ENCODE assay signal across 5 cellular contexts in genomic region chr3:29473481-29474170, GRCh38.
DNase-seq lines count a peak whose midpoint lies in the region; ATAC-seq, FAIRE-seq and TF ChIP-seq lines count a peak whose summit lies in the region.
"Not testable (repeated sequence)": the region's sequence is repeated elsewhere in the genome, so short reads cannot be mapped to it uniquely, and the experiment has no call there.

No MANE protein-coding gene starts in this region.

- CTCF ChIA-PET in H1 (lab: Charles Lee; ENCODE audit: partially characterized antibody) = interaction anchor here (0.6 to 1.3 kb wide), 2 partner anchors 12 to 147 kb away, joined by 3 to 5 read pairs; no protein-coding TSS in a partner anchor

- not testable (repeated sequence) for H3K36me3 ChIP-seq in H1 (ENCODE audit: control insufficient read depth in 2 of 4, insufficient read depth in 4 of 4, low read length in 3 of 4); trophoblast cell (ENCODE audit: control insufficient read depth in 1 of 2, insufficient read depth in 2 of 2, low read length in 2 of 2)
- H3K36me3 ChIP-seq in mesenchymal stem cell (ENCODE audit: control insufficient read depth in 1 of 2, insufficient read depth in 2 of 2, low read depth in 1 of 2, low read length in 2 of 2) = peaks cover 0 to 11% of the 10 kb centered on the region in 2 experiments

- not testable (repeated sequence) for FAIRE-seq in H1 (lab: Jason Lieb, UNC)

- not testable (repeated sequence) for H3K4me2 ChIP-seq in H1 (ENCODE audit: insufficient read depth in 1 of 2, low read depth in 2 of 2, low read length in 2 of 2); mesenchymal stem cell (ENCODE audit: low read length, poor library complexity, severe bottlenecking); trophoblast cell (ENCODE audit: low read length)

- H3K79me1 ChIP-seq in H1 (ENCODE audit: low read depth, low read length); trophoblast cell (ENCODE audit: low read length): not testable (repeated sequence)
- H3K79me1 ChIP-seq in mesenchymal stem cell (replicated peaks; ENCODE audit: low read length, poor library complexity, severe bottlenecking) = peaks cover 19% of the 10 kb centered on the region

- ATAC-seq in right cardiac atrium = not testable (repeated sequence)

- not testable (repeated sequence) for H4K20me1 ChIP-seq in H1 (replicated peaks in 1 of 2; ENCODE audit: control insufficient read depth in 1 of 2, insufficient read depth in 2 of 2, low read length in 2 of 2)

- not testable (repeated sequence) for H3K4me3 ChIP-seq in H1 (ENCODE audit: extremely low read depth in 1 of 4, insufficient read depth in 2 of 4, low read depth in 3 of 4, low read length in 4 of 4); right cardiac atrium (ENCODE audit: low read length); mesenchymal stem cell (ENCODE audit: insufficient read depth in 1 of 2, low read depth in 1 of 2, low read length in 2 of 2); trophoblast cell (ENCODE audit: low read depth, low read length)

- WGBS in H1 (ENCODE audit: extremely low coverage in 1 of 2, insufficient coverage in 1 of 2, insufficient read length in 1 of 2, insufficient replicate concordance in 2 of 2, low coverage in 1 of 2, low lambda C conversion rate in 2 of 2, missing lambda C conversion rate in 1 of 2), 2 experiments = 91% methylated on average over 32 of the region's 41 CpGs; no CpG with 5 or more reads in 1 of the 2 experiments
- WGBS in right cardiac atrium = 93% methylated on average over 41 of the region's 41 CpGs
- 95% methylated on average over 39 of the region's 41 CpGs for WGBS in mesenchymal stem cell
- no CpG with 5 or more reads among the region's 41 CpGs for WGBS in trophoblast cell (ENCODE audit: extremely low coverage, insufficient coverage, insufficient read length)

- not testable (repeated sequence) for H4K5ac ChIP-seq in H1 (ENCODE audit: insufficient read length, low read depth, low read length)

- not testable (repeated sequence) for H3K27ac ChIP-seq in H1 (ENCODE audit: low read depth, low read length); right cardiac atrium (ENCODE audit: low read length); mesenchymal stem cell (ENCODE audit: low read length, poor library complexity, severe bottlenecking); trophoblast cell (ENCODE audit: low read depth, low read length)

- not testable (repeated sequence) for TF ChIP-seq CTCF in H1 (IDR thresholded peaks at IDR 0.05; ENCODE audit: control extremely low read depth in 1 of 3, insufficient read depth in 1 of 3, low read depth in 1 of 3, low read length in 3 of 3)

- intact Hi-C loops in right cardiac atrium (cut with DNase I) = not testable (repeated sequence)

- not testable (repeated sequence) for H2BK12ac ChIP-seq in H1 (ENCODE audit: low read depth, low read length); mesenchymal stem cell (ENCODE audit: low read length in 2 of 2); trophoblast cell (ENCODE audit: low read length)

- not testable (repeated sequence) for H3K14ac ChIP-seq in H1 (ENCODE audit: insufficient read length); mesenchymal stem cell (ENCODE audit: low read length in 2 of 2); trophoblast cell (ENCODE audit: low read length)

- H2AFZ ChIP-seq in H1 (ENCODE audit: low read length); mesenchymal stem cell (ENCODE audit: low read depth, low read length); trophoblast cell (ENCODE audit: insufficient read depth, low read length, poor library complexity): not testable (repeated sequence)

- H3K4me1 ChIP-seq in H1 (replicated peaks in 1 of 4; ENCODE audit: control insufficient read depth in 3 of 4, insufficient read depth in 4 of 4, low read length in 3 of 4) = peaks cover 0 to 21% (median 4%) of the 10 kb centered on the region in 4 experiments; a peak in 4 of 7 replicates
- H3K4me1 ChIP-seq in right cardiac atrium (ENCODE audit: control insufficient read depth, insufficient read depth, low read length); mesenchymal stem cell (ENCODE audit: control insufficient read depth, insufficient read depth, low read depth, low read length); trophoblast cell (ENCODE audit: control insufficient read depth in 1 of 2, insufficient read depth in 2 of 2, low read length in 2 of 2): not testable (repeated sequence)

- H3K4ac ChIP-seq in H1 (replicated peaks; ENCODE audit: insufficient read length, low read depth, low read length); mesenchymal stem cell (ENCODE audit: low read depth in 1 of 2, low read length in 2 of 2); trophoblast cell (ENCODE audit: low read depth, low read length): not testable (repeated sequence)

- POLR2A ChIA-PET in H1 (lab: Charles Lee; ENCODE audit: partially characterized antibody) = interaction anchor here (1.3 kb wide), 1 partner anchor 8 kb away, joined by 4 read pairs; no protein-coding TSS in a partner anchor

- H3K9ac ChIP-seq in H1 (replicated peaks in 1 of 4; ENCODE audit: extremely low read depth in 1 of 4, low read depth in 3 of 4, low read length in 3 of 4); mesenchymal stem cell (ENCODE audit: low read length); trophoblast cell (ENCODE audit: low read length): not testable (repeated sequence)

- not testable (repeated sequence) for H2AK5ac ChIP-seq in H1 (ENCODE audit: low read depth, low read length); mesenchymal stem cell (ENCODE audit: low read length, severe bottlenecking); trophoblast cell (ENCODE audit: low read length)

- not testable (repeated sequence) for TF ChIP-seq EP300 in H1 (IDR thresholded peaks at IDR 0.05; ENCODE audit: borderline replicate concordance in 1 of 2, low read depth in 2 of 2, low read length in 2 of 2)

- not testable (repeated sequence) for TF ChIP-seq RAD21 in H1 (IDR thresholded peaks at IDR 0.05 in 1 of 2, conservative IDR thresholded peaks at IDR 0.05 in 1 of 2; ENCODE audit: low read depth in 2 of 2, low read length in 2 of 2)

- not testable (repeated sequence) for H4K8ac ChIP-seq in H1 (ENCODE audit: extremely low read depth, insufficient read depth, low read length); mesenchymal stem cell (ENCODE audit: low read length); trophoblast cell (ENCODE audit: low read depth, low read length)

- not testable (repeated sequence) for H3K18ac ChIP-seq in H1 (ENCODE audit: extremely low read depth, low read length); trophoblast cell (ENCODE audit: low read length)
- peak overlapping the region in 1 of 2 experiments; percentile 12 for H3K18ac ChIP-seq in mesenchymal stem cell (ENCODE audit: low read depth in 1 of 2, low read length in 2 of 2)

- not testable (repeated sequence) for H3K23me2 ChIP-seq in H1 (ENCODE audit: low read depth, low read length)

- not testable (repeated sequence) for H3K9me3 ChIP-seq in H1 (ENCODE audit: insufficient read depth in 2 of 2, low read depth in 1 of 2, low read length in 1 of 2); right cardiac atrium (ENCODE audit: control insufficient read depth, low read length); mesenchymal stem cell (ENCODE audit: control insufficient read depth, low read length); trophoblast cell (ENCODE audit: insufficient read depth, low read depth, low read length)

- H4K91ac ChIP-seq in H1 (replicated peaks; ENCODE audit: insufficient read length, low read length) = peak overlapping the region; percentile 89
- H4K91ac ChIP-seq in mesenchymal stem cell (ENCODE audit: low read length); trophoblast cell (ENCODE audit: low read depth, low read length): not testable (repeated sequence)

- H3K79me2 ChIP-seq in H1 (ENCODE audit: control insufficient read depth in 1 of 2, insufficient read depth in 2 of 2, low read length in 2 of 2); trophoblast cell (ENCODE audit: control insufficient read depth, insufficient read depth, low read length, poor library complexity): not testable (repeated sequence)

- H2BK5ac ChIP-seq in H1 (ENCODE audit: low read depth, low read length); mesenchymal stem cell (ENCODE audit: low read depth, low read length, poor library complexity, severe bottlenecking): not testable (repeated sequence)
- H2BK5ac ChIP-seq in trophoblast cell (ENCODE audit: low read depth, low read length, poor library complexity) = peak overlapping the region; percentile 13

- H3K27me3 ChIP-seq in H1 (replicated peaks in 1 of 4; ENCODE audit: control insufficient read depth in 3 of 4, extremely low read depth in 1 of 4, insufficient read depth in 3 of 4, low read length in 3 of 4); right cardiac atrium (ENCODE audit: control insufficient read depth, insufficient read depth); mesenchymal stem cell (ENCODE audit: control insufficient read depth in 1 of 2, insufficient read depth in 1 of 2, low read length in 2 of 2); trophoblast cell (ENCODE audit: insufficient read depth, low read length): not testable (repeated sequence)

- not testable (repeated sequence) for TF ChIP-seq POLR2A in H1 (IDR thresholded peaks at IDR 0.05; ENCODE audit: control extremely low read depth in 1 of 2, low read depth in 2 of 2, low read length in 2 of 2)

- not testable (repeated sequence) for H2BK15ac ChIP-seq in H1 (ENCODE audit: low read length)
- H2BK15ac ChIP-seq in mesenchymal stem cell (ENCODE audit: low read depth, poor library complexity, severe bottlenecking) = peak overlapping the region; percentile 69

- H4K12ac ChIP-seq in trophoblast cell (ENCODE audit: low read depth, low read length) = not testable (repeated sequence)

- not testable (repeated sequence) for H3K23ac ChIP-seq in H1 (ENCODE audit: insufficient read length); mesenchymal stem cell (ENCODE audit: low read length in 2 of 2); trophoblast cell (ENCODE audit: low read length)

- peak; percentile 5 for DNase-seq in activated gamma-delta T cell (lab: John Stamatoyannopoulos, UW)
- DNase-seq in H1 (ENCODE audit: low read depth in 1 of 2, low spot score in 2 of 2); mesenchymal stem cell; trophoblast cell: not testable (repeated sequence)
- DNase-seq in right cardiac atrium = peak in 2 of 3 donors; percentile 49 to 51

- not testable (repeated sequence) for H3K56ac ChIP-seq in H1 (replicated peaks; ENCODE audit: insufficient read length, low read depth, low read length)

- H2BK120ac ChIP-seq in H1 (replicated peaks; ENCODE audit: low read depth, low read length) = peak overlapping the region; percentile 72
- not testable (repeated sequence) for H2BK120ac ChIP-seq in mesenchymal stem cell (ENCODE audit: low read depth, low read length)
- peak overlapping the region; percentile 33 for H2BK120ac ChIP-seq in trophoblast cell (ENCODE audit: insufficient read depth, low read length, poor library complexity)

- peak overlapping the region; percentile 56; the same call in 1 of the 2 replicates for H2BK20ac ChIP-seq in H1 (ENCODE audit: low read length)
